13 cellular contexts compared by ENCODE assay signal in the genomic region with DNA sequence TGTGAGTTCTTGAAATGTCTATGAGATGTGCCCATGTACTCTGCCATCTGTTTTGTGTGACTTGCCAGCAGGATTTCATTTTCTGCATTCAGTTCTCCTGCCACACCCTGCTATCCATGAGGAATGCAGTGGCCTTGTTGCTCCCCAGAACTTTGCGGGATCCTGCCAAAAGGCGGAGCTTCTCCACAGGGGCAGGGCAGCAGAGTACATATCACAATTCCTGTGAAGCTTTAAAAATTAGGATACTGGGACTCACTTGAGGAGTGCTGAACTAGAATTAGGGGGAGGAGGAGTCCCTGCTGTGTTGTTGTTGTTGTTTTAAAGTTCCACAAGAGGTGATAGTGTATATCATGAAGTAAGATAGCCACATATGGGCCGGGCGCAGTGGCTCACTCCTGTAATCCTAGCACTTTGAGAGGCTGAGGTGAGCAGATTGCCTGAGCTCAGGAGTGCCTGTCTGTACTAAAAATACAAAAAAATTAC.
A peak's percentile ranks its signal among the peaks of the same experiment; 100 is the strongest.
DNase-seq lines count a peak whose midpoint lies in the region; ATAC-seq, FAIRE-seq and TF ChIP-seq lines count a peak whose summit lies in the region.
"Had no signal": no experiment of that assay in that cellular context is flagged by ENCODE, and none has a peak within 500 bp of the region (broad histone marks: within the 10 kb centered on the region; RNA-seq: fewer than 3 reads in every experiment).

No MANE protein-coding gene starts in this region.

- no peak for DNase-seq in A549 (ENCODE audit: low read depth in 1 of 2, low spot score in 1 of 2)
- peak; percentile 11 for DNase-seq in LoVo (ENCODE audit: low spot score)
- DNase-seq in epidermal melanocyte (ENCODE audit: insufficient read length, low spot score): peak; percentile 29
- no peak for DNase-seq in mesothelial cell of epicardium (ENCODE audit: low spot score in 2 of 2, unreplicated experiment in 2 of 2)
- no peak for DNase-seq in OCI-LY7 (ENCODE audit: low spot score)
- DNase-seq in substantia nigra (lab: John Stamatoyannopoulos, UW): no peak
- DNase-seq in HEK293T (ENCODE audit: extremely low spot score): no peak
- DNase-seq: activated B cell treated with CpG ODN at 0.5 μM for 24 hours, DMS153 had no signal

- H3K4me2 ChIP-seq in A549: 0 out of 3 replicates have a peak overlapping the region, but pooled peaks have one; percentile 24
- H3K4me2 ChIP-seq in OCI-LY7 (ENCODE audit: low read length): no peak overlapping the region

- no peak overlapping the region for H3K27ac ChIP-seq in A549
- H3K27ac ChIP-seq in OCI-LY7 (ENCODE audit: low read depth, low read length, poor library complexity, severe bottlenecking): no peak overlapping the region
- no peak overlapping the region for H3K27ac ChIP-seq in substantia nigra (ENCODE audit: low read depth, low read length, poor library complexity, severe bottlenecking)
- H3K27ac ChIP-seq: parathyroid adenoma had no signal

- intact Hi-C loops in OCI-LY7 (cut with micrococcal nuclease; ENCODE audit: unreplicated experiment): no loop called here

- H2AFZ ChIP-seq in OCI-LY7 (ENCODE audit: low read length): no peak overlapping the region
- H2AFZ ChIP-seq: parathyroid adenoma had no signal

- peak overlapping the region; percentile 99 for H3K27ac Mint-ChIP-seq in mesothelial cell of epicardium
- H3K27ac Mint-ChIP-seq: activated B cell treated with CpG ODN at 0.5 μM for 24 hours; activated T-helper 1 cell treated with anti-CD3 and anti-CD28 coated beads, Interleukin-12 subunit alpha, Interleukin-12 subunit beta, Interleukin-2, Interleukin-4 antibody, amounts not matched to agents 30 ng/mL and 10 ng/mL and 1 ng/mL, durations not matched to agents 14 hours and 24 hours and 36 hours had no signal

- 76% methylated on average over 4 of the region's 4 CpGs for WGBS in A549 (ENCODE audit: missing lambda C conversion rate)

- TF ChIP-seq EP300 in A549 (IDR thresholded peaks at IDR 0.05): no peak

- H3K79me2 ChIP-seq in OCI-LY7 (ENCODE audit: insufficient read depth, low read depth, low read length): no peaks in the 10 kb centered on the region

- ATAC-seq in A549 (peak in 1 of 2 experiments; percentile 43; a peak in 4 of 6 replicates), HG02678 (IDR thresholded peaks at IDR 0.05; ENCODE audit: unreplicated experiment) (no peak)

- no peak for FAIRE-seq in A549 (lab: Jason Lieb, UNC)
- FAIRE-seq: GM12891 had no signal

- H3K4me3 ChIP-seq in A549: no peak overlapping the region
- H3K4me3 ChIP-seq in OCI-LY7 (ENCODE audit: low read depth, low read length, poor library complexity, severe bottlenecking): no peak overlapping the region

- no peak for TF ChIP-seq RAD21 in A549 (conservative IDR thresholded peaks at IDR 0.05 in 1 of 2, IDR thresholded peaks at IDR 0.05 in 1 of 2)

- H3K36me3 Mint-ChIP-seq in mesothelial cell of epicardium: peaks cover 35% of the 10 kb centered on the region

- H3K9me2 ChIP-seq in OCI-LY7 (ENCODE audit: insufficient read depth, low read length): no peaks in the 10 kb centered on the region

- peaks cover 7% of the 10 kb centered on the region for H3K9me3 Mint-ChIP-seq in mesothelial cell of epicardium
- H3K9me3 Mint-ChIP-seq: activated B cell treated with CpG ODN at 0.5 μM for 24 hours; activated T-helper 1 cell treated with anti-CD3 and anti-CD28 coated beads, Interleukin-12 subunit alpha, Interleukin-12 subunit beta, Interleukin-2, Interleukin-4 antibody, amounts not matched to agents 30 ng/mL and 10 ng/mL and 1 ng/mL, durations not matched to agents 14 hours and 24 hours and 36 hours had no signal

- peak overlapping the region; percentile 8 for H3K4me3 Mint-ChIP-seq in mesothelial cell of epicardium
- H3K4me3 Mint-ChIP-seq: activated B cell treated with CpG ODN at 0.5 μM for 24 hours; activated T-helper 1 cell treated with anti-CD3 and anti-CD28 coated beads, Interleukin-12 subunit alpha, Interleukin-12 subunit beta, Interleukin-2, Interleukin-4 antibody, amounts not matched to agents 30 ng/mL and 10 ng/mL and 1 ng/mL, durations not matched to agents 14 hours and 24 hours and 36 hours had no signal

- POLR2A ChIA-PET in A549 (lab: Yijun Ruan, JAX) (no interaction called here), OCI-LY7 (lab: Charles Lee) (interaction anchor here (0.5 kb wide), 1 partner anchor 683 kb away, joined by 3 read pairs; no protein-coding TSS in a partner anchor), HEK293T (lab: Yijun Ruan, JAX) (no interaction called here)

- no peak for TF ChIP-seq CTCF in A549 (IDR thresholded peaks at IDR 0.05)
- no peak for TF ChIP-seq CTCF in mesothelial cell of epicardium (IDR thresholded peaks at IDR 0.05; ENCODE audit: unreplicated experiment)
- no peak for TF ChIP-seq CTCF in OCI-LY7 (conservative IDR thresholded peaks at IDR 0.05; ENCODE audit: low read length)

- H3K4me1 Mint-ChIP-seq in mesothelial cell of epicardium: peaks cover 76% of the 10 kb centered on the region
- H3K4me1 Mint-ChIP-seq: activated B cell treated with CpG ODN at 0.5 μM for 24 hours had no signal

- H3K4me1 ChIP-seq in A549 (peaks cover 12% of the 10 kb centered on the region; the same call in 2 of the 3 replicates), OCI-LY7 (ENCODE audit: insufficient read depth, low read length, poor library complexity, severe bottlenecking) (no peaks in the 10 kb centered on the region)

- no peaks in the 10 kb centered on the region for H3K9me3 ChIP-seq in A549
- H3K9me3 ChIP-seq in OCI-LY7 (ENCODE audit: low read length): no peaks in the 10 kb centered on the region

- H3K27me3 Mint-ChIP-seq in mesothelial cell of epicardium (ENCODE audit: low read depth): no peaks in the 10 kb centered on the region

- H4K20me1 ChIP-seq in OCI-LY7 (ENCODE audit: insufficient read depth, low read length): no peaks in the 10 kb centered on the region

- H3K36me3 ChIP-seq in OCI-LY7 (ENCODE audit: insufficient read depth, low read length): no peaks in the 10 kb centered on the region

- TF ChIP-seq POLR2A in A549 (IDR thresholded peaks at IDR 0.05; ENCODE audit: low read length): no peak

- no TSS peak for BruUV-seq in OCI-LY7 (replicated peaks; lab: Mats Ljungman, UMichigan)

- CTCF ChIA-PET in A549 (lab: Yijun Ruan, JAX): interaction anchor here (1.0 kb wide), 1 partner anchor 74 kb away, joined by 5 read pairs; no protein-coding TSS in a partner anchor
- CTCF ChIA-PET in OCI-LY7 (lab: Charles Lee; ENCODE audit: unreplicated experiment): no interaction called here
- CTCF ChIA-PET in HEK293T (lab: Yijun Ruan, JAX): interaction anchor here (0.8 kb wide), 3 partner anchors 9 to 62 kb away, joined by 3 to 8 read pairs (median 4); no protein-coding TSS in a partner anchor

TF ChIP-seq in A549, 52 proteins besides CTCF, POLR2A, EP300 and RAD21 (continues in another document):
- TF ChIP-seq HMGXB4 (CRISPR knock-in tag; IDR thresholded peaks at IDR 0.05; ENCODE audit: borderline replicate concordance) (no peak), ZNF302 (CRISPR knock-in tag; IDR thresholded peaks at IDR 0.05) (no peak), MAFK (IDR thresholded peaks at IDR 0.05; ENCODE audit: partially characterized antibody) (no peak), HOXB13 (CRISPR knock-in tag; IDR thresholded peaks at IDR 0.05; ENCODE audit: low read depth) (no peak)
- TF ChIP-seq, protein P1, sequence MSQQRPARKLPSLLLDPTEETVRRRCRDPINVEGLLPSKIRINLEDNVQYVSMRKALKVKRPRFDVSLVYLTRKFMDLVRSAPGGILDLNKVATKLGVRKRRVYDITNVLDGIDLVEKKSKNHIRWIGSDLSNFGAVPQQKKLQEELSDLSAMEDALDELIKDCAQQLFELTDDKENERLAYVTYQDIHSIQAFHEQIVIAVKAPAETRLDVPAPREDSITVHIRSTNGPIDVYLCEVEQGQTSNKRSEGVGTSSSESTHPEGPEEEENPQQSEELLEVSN (IDR thresholded peaks at IDR 0.05; ENCODE audit: borderline replicate concordance, low read depth): no peak

TF ChIP-seq in HEK293T, 16 proteins besides CTCF, POLR2A, EP300 and RAD21:
- TF ChIP-seq ELF4 (IDR thresholded peaks at IDR 0.05) (no peak), BHLHE40 (IDR thresholded peaks at IDR 0.05; ENCODE audit: borderline replicate concordance) (no peak), SP1 (IDR thresholded peaks at IDR 0.05) (no peak), FOXA1 (IDR thresholded peaks at IDR 0.05) (no peak), NFRKB (IDR thresholded peaks at IDR 0.05) (no peak), LEF1 (IDR thresholded peaks at IDR 0.05; ENCODE audit: borderline replicate concordance) (no peak), HDGF (IDR thresholded peaks at IDR 0.05; ENCODE audit: borderline replicate concordance) (no peak), ZNF384 (IDR thresholded peaks at IDR 0.05) (no peak), FOXM1 (IDR thresholded peaks at IDR 0.05; ENCODE audit: borderline replicate concordance) (no peak), SUZ12 (IDR thresholded peaks at IDR 0.05) (no peak), FOXK2 (IDR thresholded peaks at IDR 0.05) (no peak)

Comparison
In these comparisons a context has a peak if more than half of its experiments do, and no peak if none do; other contexts are left out.
1. DNase-seq: peak in LoVo (single experiment) and epidermal melanocyte (single experiment); none in A549 (0 of 2), mesothelial cell of epicardium (0 of 2), OCI-LY7 (single experiment), substantia nigra (0 of 49) and HEK293T (single experiment).